Comparison of ENCODE assay signal across 28 cellular contexts in genomic region chr19:1061987-1062386, GRCh38. TPM values are rescaled to one million over a fixed set of nuclear protein-coding genes. Genes with fewer than 3 reads are reported as not detected.
"Had no signal": no experiment of that assay in that cellular context is flagged by ENCODE, and none has a peak within 500 bp of the region (broad histone marks: within the 10 kb centered on the region; RNA-seq: fewer than 3 reads in every experiment).

No MANE protein-coding gene starts in this region.

- H3K36me3 ChIP-seq: breast epithelium, pancreas, right atrium auricular region, thyroid gland, upper lobe of right lung had no signal

- FAIRE-seq: pancreas had no signal

- H3K27ac Mint-ChIP-seq: activated B cell treated with CpG ODN at 0.5 μM for 24 hours; activated naive CD8-positive, alpha-beta T cell; activated T-helper 2 cell treated with anti-CD3 and anti-CD28 coated beads, Interferon-gamma antibody, Interleukin-2, Interleukin-4, amounts not matched to agents 10 μg/mL and 5 μg/mL and 100 μg/mL, durations not matched to agents 14 hours and 24 hours and 36 hours; natural killer cell; stimulated activated naive CD8-positive, alpha-beta T cell treated with anti-CD3 and anti-CD28 coated beads, Interleukin-15, Interleukin-2, amounts not matched to agents 100 ng/mL and 50 ng/mL, for 24 hours had no signal

- H3K27me3 Mint-ChIP-seq: activated B cell treated with CpG ODN at 0.5 μM for 24 hours; activated naive CD8-positive, alpha-beta T cell; stimulated activated naive CD8-positive, alpha-beta T cell treated with anti-CD3 and anti-CD28 coated beads, Interleukin-15, Interleukin-2, amounts not matched to agents 100 ng/mL and 50 ng/mL, for 24 hours had no signal

- H3K27ac ChIP-seq: breast epithelium, coronary artery, heart left ventricle, left lung, pancreas, psoas muscle, right atrium auricular region, thyroid gland, upper lobe of right lung had no signal

- H3K4me3 Mint-ChIP-seq: activated B cell treated with CpG ODN at 0.5 μM for 24 hours; activated naive CD8-positive, alpha-beta T cell; activated T-cell treated with anti-CD3 and anti-CD28 coated beads, Interleukin-2, amount 50 U/mL, for 4 hours; natural killer cell; stimulated activated naive CD8-positive, alpha-beta T cell treated with anti-CD3 and anti-CD28 coated beads, Interleukin-15, Interleukin-2, amounts not matched to agents 100 ng/mL and 50 ng/mL, for 24 hours had no signal

- H3K27me3 ChIP-seq: upper lobe of right lung had no signal

- H3K4me3 ChIP-seq: breast epithelium, coronary artery, heart left ventricle, left lung, pancreas, psoas muscle, right atrium auricular region, thyroid gland, upper lobe of right lung had no signal

- H3K9me3 Mint-ChIP-seq: activated B cell treated with CpG ODN at 0.5 μM for 24 hours; activated T-cell treated with anti-CD3 and anti-CD28 coated beads, Interleukin-2, amount 50 U/mL, for 4 hours; activated T-helper 2 cell treated with anti-CD3 and anti-CD28 coated beads, Interferon-gamma antibody, Interleukin-2, Interleukin-4, amounts not matched to agents 10 μg/mL and 5 μg/mL and 100 μg/mL, durations not matched to agents 14 hours and 24 hours and 36 hours; natural killer cell; stimulated activated naive CD8-positive, alpha-beta T cell treated with anti-CD3 and anti-CD28 coated beads, Interleukin-15, Interleukin-2, amounts not matched to agents 100 ng/mL and 50 ng/mL, for 24 hours had no signal

- H3K9me3 ChIP-seq: pancreas, thyroid gland had no signal

- DNase-seq: activated B cell treated with CpG ODN at 0.5 μM for 24 hours; activated CD4-positive, alpha-beta T cell treated with anti-CD3 and anti-CD28 coated beads for 4 hours; activated naive CD4-positive, alpha-beta T cell; activated T-cell treated with anti-CD3 and anti-CD28 coated beads, Interleukin-2, amount 50 U/mL, for 4 hours; amniotic stem cell; heart left ventricle; midbrain; natural killer cell; psoas muscle; stimulated activated CD4-positive, alpha-beta T cell treated with anti-CD3 and anti-CD28 coated beads, Interleukin-12 subunit alpha, Interleukin-12 subunit beta, amount 100 ng/mL, for 4 hours; stimulated activated CD4-positive, alpha-beta T cell treated with anti-CD3 and anti-CD28 coated beads, Interleukin-4, amount 100 ng/mL, for 4 hours; substantia nigra; T1000; thyroid gland; upper lobe of right lung had no signal

- ATAC-seq: activated T-cell treated with anti-CD3 and anti-CD28 coated beads, Interleukin-2, amount 50 U/mL, for 4 hours; heart left ventricle; left lung; pancreas; psoas muscle; upper lobe of right lung had no signal

- H3K36me3 Mint-ChIP-seq: natural killer cell had no signal

RNA-seq across cellular contexts. Expression of gene RNU6-2, which starts 40.7 kb away (rescaled TPM):
- total RNA-seq: activated B cell treated with CpG ODN at 0.5 μM for 24 hours; activated CD8-positive, alpha-beta memory T cell treated with anti-CD3 and anti-CD28 coated beads for 36 hours; activated T-cell treated with anti-CD3 and anti-CD28 coated beads, Interleukin-2, amount 50 U/mL, for 4 hours; activated T-helper 2 cell treated with anti-CD3 and anti-CD28 coated beads, Interferon-gamma antibody, Interleukin-2, Interleukin-4, amounts not matched to agents 10 μg/mL and 5 μg/mL and 100 μg/mL, durations not matched to agents 14 hours and 24 hours and 36 hours; breast epithelium; epithelial cell of proximal tubule; fibroblast of villous mesenchyme; heart left ventricle; kidney epithelial cell; left lung; natural killer cell; pancreas; psoas muscle; right atrium auricular region; T-helper 1 cell treated with Interleukin-12 subunit alpha and Interleukin-12 subunit beta and Interleukin-4 antibody, amounts not matched to agents 30 ng/mL and 1 ng/mL, for 36 hours; thyroid gland; upper lobe of right lung had no signal
- polyA plus RNA-seq: heart left ventricle, pancreas, psoas muscle had no signal
